Comparison of ENCODE assay signal across 10 cellular contexts in the genomic region with DNA sequence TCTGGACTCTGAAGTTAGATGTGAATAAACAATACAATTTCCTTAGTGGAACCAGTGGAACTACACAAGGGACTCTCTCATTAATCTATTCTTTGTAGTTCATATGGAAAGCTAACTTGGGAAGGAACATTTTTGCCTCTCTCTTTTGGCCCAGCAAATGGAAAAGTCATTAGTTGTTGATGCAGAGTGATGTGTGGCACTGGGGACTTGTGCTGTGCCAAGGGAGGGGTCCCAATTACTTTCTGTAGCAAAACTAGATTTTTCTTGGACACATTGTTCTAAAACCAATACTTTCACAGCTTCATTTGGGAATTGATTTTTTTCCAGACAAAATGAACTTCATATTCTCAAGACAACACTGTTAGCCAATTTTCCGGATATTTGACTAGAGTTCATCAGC.
"Had no signal": no experiment of that assay in that cellular context is flagged by ENCODE, and none has a peak within 500 bp of the region (broad histone marks: within the 10 kb centered on the region; RNA-seq: fewer than 3 reads in every experiment).

No MANE protein-coding gene starts in this region.

- FAIRE-seq: H1, H54 had no signal

- DNase-seq: GM23248, GOT3, H7, H9, HCEC 1CT, HFFc6 had no signal

- H3K27ac ChIP-seq: GM23248 had no signal

- ATAC-seq: GM23338, HCT116 had no signal
